27 cellular contexts compared by ENCODE assay signal in genomic region chr5:178872302-178872701, GRCh38.
"Had no signal": no experiment of that assay in that cellular context is flagged by ENCODE, and none has a peak within 500 bp of the region (broad histone marks: within the 10 kb centered on the region; RNA-seq: fewer than 3 reads in every experiment).

No MANE protein-coding gene starts in this region.

- H3K27ac Mint-ChIP-seq: dendritic cell treated with granulocyte-macrophage colony-stimulating factor and Interleukin-4, amounts not matched to agents 40 ng/mL and 50 ng/mL, for 4 days; memory B cell; stimulated activated naive B cell treated with anti-CD40 and anti-IgM and Interleukin-4, amounts not matched to agents 10 μg/mL and 1 μg/mL and 100 μg/mL, for 72 hours had no signal

- H3K27me3 Mint-ChIP-seq: dendritic cell treated with granulocyte-macrophage colony-stimulating factor and Interleukin-4, amounts not matched to agents 40 ng/mL and 50 ng/mL, for 4 days; memory B cell; stimulated activated naive B cell treated with anti-CD40 and anti-IgM and Interleukin-4, amounts not matched to agents 10 μg/mL and 1 μg/mL and 100 μg/mL, for 72 hours; stimulated activated naive CD8-positive, alpha-beta T cell treated with anti-CD3 and anti-CD28 coated beads, Interleukin-15, Interleukin-2, amounts not matched to agents 100 ng/mL and 50 ng/mL, for 24 hours had no signal

- H3K27ac ChIP-seq: colonic mucosa, esophagus squamous epithelium, gastrocnemius medialis, ovary, psoas muscle, skin epidermis, spleen, suprapubic skin, transverse colon, upper lobe of right lung, uterus had no signal

- H3K27me3 ChIP-seq: colonic mucosa, esophagus squamous epithelium, gastrocnemius medialis, ovary, spleen, suprapubic skin, transverse colon, upper lobe of right lung, uterus had no signal

- H3K4me3 Mint-ChIP-seq: dendritic cell treated with granulocyte-macrophage colony-stimulating factor and Interleukin-4, amounts not matched to agents 40 ng/mL and 50 ng/mL, for 4 days; memory B cell; natural killer cell; stimulated activated naive B cell treated with anti-CD40 and anti-IgM and Interleukin-4, amounts not matched to agents 10 μg/mL and 1 μg/mL and 100 μg/mL, for 72 hours; stimulated activated naive CD8-positive, alpha-beta T cell treated with anti-CD3 and anti-CD28 coated beads, Interleukin-15, Interleukin-2, amounts not matched to agents 100 ng/mL and 50 ng/mL, for 24 hours had no signal

- H3K36me3 ChIP-seq: ovary, uterus had no signal

- H3K9me3 ChIP-seq: colonic mucosa had no signal

- ATAC-seq: gastrocnemius medialis; left lobe of liver; natural killer cell; psoas muscle; right cardiac atrium; stimulated activated naive B cell treated with anti-CD40 and anti-IgM and Interleukin-4, amounts not matched to agents 10 μg/mL and 1 μg/mL and 100 μg/mL, for 72 hours; upper lobe of right lung had no signal

- H3K4me3 ChIP-seq: colonic mucosa, esophagus squamous epithelium, gastrocnemius medialis, lung, ovary, psoas muscle, skin epidermis, spleen, suprapubic skin, transverse colon, upper lobe of right lung, uterus had no signal

- DNase-seq: colonic mucosa; effector memory CD4-positive, alpha-beta T cell; erythroblast; esophagus squamous epithelium; foreskin fibroblast; gastrocnemius medialis; head of caudate nucleus; kidney; natural killer cell; occipital lobe; ovary; posterior cingulate gyrus; psoas muscle; right cardiac atrium; spleen; stimulated activated CD4-positive, alpha-beta T cell treated with anti-CD3 and anti-CD28 coated beads, Interleukin-2, amount 100 ng/mL, for 48 hours; stimulated activated naive B cell treated with anti-CD40 and anti-IgM and Interleukin-4, amounts not matched to agents 10 μg/mL and 1 μg/mL and 100 μg/mL, for 72 hours; transverse colon; upper lobe of right lung; uterus had no signal

- H3K4me1 ChIP-seq: colonic mucosa, esophagus squamous epithelium, gastrocnemius medialis, psoas muscle, spleen, suprapubic skin, transverse colon, upper lobe of right lung, uterus had no signal
